Comparison of ENCODE assay signal across 8 cellular contexts in the genomic region with DNA sequence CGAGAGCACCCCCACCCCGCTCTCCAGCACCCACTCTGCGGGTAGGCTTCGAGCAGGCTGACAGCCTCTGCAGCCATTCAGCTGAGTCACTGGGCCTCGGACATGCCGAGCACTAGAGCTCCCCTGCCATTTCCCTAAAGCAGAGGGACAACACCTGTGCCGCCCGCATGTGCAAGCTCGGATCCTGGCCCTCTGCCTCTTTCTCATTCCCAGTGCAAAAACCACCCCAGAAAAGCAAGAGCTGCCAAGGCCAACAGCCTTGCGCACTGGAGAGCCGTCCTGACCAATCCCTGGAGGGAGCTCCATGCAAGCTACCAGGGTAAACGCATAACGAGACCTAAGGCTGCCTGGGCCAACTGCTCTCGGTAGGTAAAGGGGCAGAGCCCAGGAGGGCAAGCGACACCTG. TPM values are rescaled to one million over a fixed set of nuclear protein-coding genes. Genes with fewer than 3 reads are reported as not detected.
DNase-seq lines count a peak whose midpoint lies in the region; ATAC-seq and TF ChIP-seq lines count a peak whose summit lies in the region.

No MANE protein-coding gene starts in this region.

- H3K9me3 Mint-ChIP-seq in stimulated activated naive CD8-positive, alpha-beta T cell treated with anti-CD3 and anti-CD28 coated beads, Interleukin-15, Interleukin-2, amounts not matched to agents 100 ng/mL and 50 ng/mL, for 24 hours = no peaks in the 10 kb centered on the region
- peaks cover 0 to 32% (median 3%) of the 10 kb centered on the region in 5 experiments for H3K9me3 Mint-ChIP-seq in brain

- no peak for ATAC-seq in stimulated activated naive CD8-positive, alpha-beta T cell treated with anti-CD3 and anti-CD28 coated beads, Interleukin-15, Interleukin-2, amounts not matched to agents 100 U/mL and 50 U/mL, for 24 hours
- ATAC-seq in left colon = no peak

- peak overlapping the region; percentile 92 for H3K4me3 Mint-ChIP-seq in stimulated activated naive CD8-positive, alpha-beta T cell treated with anti-CD3 and anti-CD28 coated beads, Interleukin-15, Interleukin-2, amounts not matched to agents 100 ng/mL and 50 ng/mL, for 24 hours
- H3K4me3 Mint-ChIP-seq in brain = peak overlapping the region in 4 of 5 experiments; percentile 43 to 98 (median 60)

- H3K27ac Mint-ChIP-seq in stimulated activated naive CD8-positive, alpha-beta T cell treated with anti-CD3 and anti-CD28 coated beads, Interleukin-15, Interleukin-2, amounts not matched to agents 100 ng/mL and 50 ng/mL, for 24 hours = peak overlapping the region; percentile 86
- peak overlapping the region; percentile 61 to 100 (median 82) for H3K27ac Mint-ChIP-seq in brain

- no peaks in the 10 kb centered on the region for H3K27me3 Mint-ChIP-seq in stimulated activated naive CD8-positive, alpha-beta T cell treated with anti-CD3 and anti-CD28 coated beads, Interleukin-15, Interleukin-2, amounts not matched to agents 100 ng/mL and 50 ng/mL, for 24 hours
- no peaks in the 10 kb centered on the region for H3K27me3 Mint-ChIP-seq in brain

- H3K36me3 Mint-ChIP-seq in stimulated activated naive CD8-positive, alpha-beta T cell treated with anti-CD3 and anti-CD28 coated beads, Interleukin-15, Interleukin-2, amounts not matched to agents 100 ng/mL and 50 ng/mL, for 24 hours (ENCODE audit: low read depth) = peaks cover 26% of the 10 kb centered on the region
- H3K36me3 Mint-ChIP-seq in brain = peaks cover 4% of the 10 kb centered on the region

- intact Hi-C loops in left colon (cut with DNase I, micrococcal nuclease) = no loop called here

- no peak for DNase-seq in stimulated activated naive CD8-positive, alpha-beta T cell treated with anti-CD3 and anti-CD28 coated beads, Interleukin-15, Interleukin-2, amounts not matched to agents 100 U/mL and 50 U/mL, for 24 hours
- DNase-seq in myocyte (ENCODE audit: low read depth) (peak; percentile 81), NCI-H2196 treated with DMSO at 0.1 percent for 48 hours (lab: John Stamatoyannopoulos, UW; ENCODE audit: unreplicated experiment) (no peak), left colon (no peak), NCI-H1694 (lab: John Stamatoyannopoulos, UW) (no peak), glomerular visceral epithelial cell (ENCODE audit: extremely low spot score) (no peak)

- peaks cover 30% of the 10 kb centered on the region for H3K4me1 Mint-ChIP-seq in stimulated activated naive CD8-positive, alpha-beta T cell treated with anti-CD3 and anti-CD28 coated beads, Interleukin-15, Interleukin-2, amounts not matched to agents 100 ng/mL and 50 ng/mL, for 24 hours (ENCODE audit: low read depth)
- H3K4me1 Mint-ChIP-seq in brain = peaks cover 29% of the 10 kb centered on the region

- TF ChIP-seq CTCF in brain (conservative IDR thresholded peaks at IDR 0.05) = no peak

RNA-seq across cellular contexts. Expression of a gene that starts 5.3 kb away (rescaled TPM):
- 81.4 TPM for polyA plus RNA-seq in brain (ENCODE audit: insufficient read depth, low read depth, low replicate concordance)
- total RNA-seq in myocyte = 27.1 and 33.8 TPM in 2 replicates
- polyA plus RNA-seq in myocyte (2012) = 21.8 TPM
- 10 to 100 TPM; 31.9 to 47.9 TPM for total RNA-seq in left colon

RNA-seq across cellular contexts. Expression of a gene that starts 6.3 kb away (rescaled TPM):
- 11.9 TPM for polyA plus RNA-seq in brain (ENCODE audit: insufficient read depth, low read depth, low replicate concordance)
- total RNA-seq in myocyte = 10.9 and 11.9 TPM in 2 replicates
- 10.4 TPM for polyA plus RNA-seq in myocyte (2012)
- total RNA-seq in left colon = 1 to 10 TPM; 8.4 to 9.9 TPM

RNA-seq across cellular contexts. Expression of a gene that starts 21.8 kb away (rescaled TPM):
- 16.6 TPM for polyA plus RNA-seq in brain (ENCODE audit: insufficient read depth, low read depth, low replicate concordance)
- total RNA-seq in myocyte (2.5 and 2.7 TPM in 2 replicates), left colon (1 to 10 TPM; 3.8 to 8.6 TPM)
- polyA plus RNA-seq in myocyte (2012) = 4.0 TPM

RNA-seq across cellular contexts. Expression of a gene that starts 31.4 kb away (rescaled TPM):
- 118 TPM for polyA plus RNA-seq in brain (ENCODE audit: insufficient read depth, low read depth, low replicate concordance)
- 120 and 132 TPM in 2 replicates for total RNA-seq in myocyte
- polyA plus RNA-seq in myocyte (2012) = 150 TPM
- total RNA-seq in left colon = 10 to 100 TPM; 52.7 to 68.0 TPM

RNA-seq across cellular contexts. Expression of a gene that starts 40.2 kb away (rescaled TPM):
- polyA plus RNA-seq in brain (ENCODE audit: insufficient read depth, low read depth, low replicate concordance) = 16.3 TPM
- total RNA-seq in myocyte (12.8 and 18.2 TPM in 2 replicates), left colon (10 to 100 TPM; 26.6 to 35.5 TPM)
- polyA plus RNA-seq in myocyte (2012) = 4.8 TPM
